In the genomic region with DNA sequence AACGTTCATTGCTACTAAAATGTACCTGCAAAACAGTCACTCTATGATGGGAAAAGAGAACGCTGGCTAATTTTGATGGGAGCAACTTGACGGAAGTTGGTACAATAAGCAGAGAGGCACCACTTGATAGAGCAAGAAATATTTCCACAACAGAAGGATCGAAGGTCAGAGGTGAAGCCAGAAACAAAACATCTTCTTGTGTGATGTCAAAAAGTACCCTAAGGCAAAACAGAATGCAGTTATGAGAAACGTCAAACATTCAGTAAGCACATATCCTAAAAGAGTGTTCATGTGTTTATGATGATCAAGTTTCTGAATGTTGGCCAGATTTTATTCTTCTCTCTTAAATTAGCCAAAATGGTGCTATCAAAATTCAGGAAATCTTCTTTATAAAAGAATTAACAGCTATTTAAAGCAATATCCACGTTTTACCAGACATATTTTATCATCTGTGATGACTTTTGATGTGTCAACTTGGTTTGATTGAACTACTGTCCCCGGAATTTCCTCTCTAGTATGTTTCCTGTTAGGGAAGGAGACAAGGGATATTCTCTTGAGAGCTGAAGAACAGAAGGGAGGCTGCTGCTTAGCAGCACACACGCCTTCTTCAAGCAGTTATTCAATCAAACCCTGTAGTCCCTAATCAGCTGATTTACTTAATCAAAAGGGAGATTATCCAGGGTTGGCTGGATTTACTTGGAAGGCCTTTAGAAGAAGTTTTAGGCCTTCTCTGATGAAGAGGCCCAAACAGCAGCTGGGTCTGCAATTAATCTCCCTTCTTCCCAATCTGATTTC, we compare ENCODE assay signal across 14 cellular contexts.
"Had no signal": no experiment of that assay in that cellular context is flagged by ENCODE, and none has a peak within 500 bp of the region (broad histone marks: within the 10 kb centered on the region; RNA-seq: fewer than 3 reads in every experiment).

No MANE protein-coding gene starts in this region.

- H3K4me3 ChIP-seq: left lung, skin epidermis, tibial artery, vagina had no signal

- ATAC-seq: effector memory CD8-positive, alpha-beta T cell; left lung had no signal

- DNase-seq: activated CD4-positive, alpha-beta T cell treated with anti-CD3 and anti-CD28 coated beads, Interleukin-2, amount 10 ng/mL, durations not matched to agents 7 days and 5 days; activated CD4-positive, CD25-positive, alpha-beta regulatory T cell; effector memory CD8-positive, alpha-beta T cell; left lung; retina; T-helper 2 cell; tibial artery had no signal

- H3K27me3 ChIP-seq: left lung, tibial artery, vagina had no signal

- H3K27ac Mint-ChIP-seq: activated CD4-positive, alpha-beta T cell treated with anti-CD3 and anti-CD28 coated beads, Interleukin-2, amount 10 ng/mL, durations not matched to agents 7 days and 5 days; activated naive CD4-positive, alpha-beta T cell treated with anti-CD3 and anti-CD28 coated beads, Interleukin-2, amount 50 U/mL, for 24 hours; activated T-helper 2 cell treated with anti-CD3 and anti-CD28 coated beads, Interferon-gamma antibody, Interleukin-2, Interleukin-4, amounts not matched to agents 10 μg/mL and 5 μg/mL and 100 μg/mL, durations not matched to agents 14 hours and 24 hours and 36 hours had no signal

- H3K9me3 ChIP-seq: left lung, tibial artery, vagina had no signal

- H3K79me2 ChIP-seq: parathyroid adenoma had no signal

- H3K36me3 ChIP-seq: vagina had no signal

- H2AFZ ChIP-seq: parathyroid adenoma had no signal

- H3K4me3 Mint-ChIP-seq: activated CD4-positive, alpha-beta T cell treated with anti-CD3 and anti-CD28 coated beads, Interleukin-2, amount 10 ng/mL, durations not matched to agents 7 days and 5 days; activated naive CD4-positive, alpha-beta T cell treated with anti-CD3 and anti-CD28 coated beads, Interleukin-2, amount 50 U/mL, for 24 hours; central memory CD8-positive, alpha-beta T cell; effector memory CD8-positive, alpha-beta T cell; nephron had no signal

- H3K4me1 ChIP-seq: left lung, parathyroid adenoma, tibial artery, vagina had no signal

- H3K9ac ChIP-seq: parathyroid adenoma had no signal

- H3K27me3 Mint-ChIP-seq: activated CD4-positive, alpha-beta T cell treated with anti-CD3 and anti-CD28 coated beads, Interleukin-2, amount 10 ng/mL, durations not matched to agents 7 days and 5 days; activated naive CD4-positive, alpha-beta T cell treated with anti-CD3 and anti-CD28 coated beads, Interleukin-2, amount 50 U/mL, for 24 hours; central memory CD8-positive, alpha-beta T cell; effector memory CD8-positive, alpha-beta T cell had no signal

- H3K9me3 Mint-ChIP-seq: activated naive CD4-positive, alpha-beta T cell treated with anti-CD3 and anti-CD28 coated beads, Interleukin-2, amount 50 U/mL, for 24 hours; activated T-helper 2 cell treated with anti-CD3 and anti-CD28 coated beads, Interferon-gamma antibody, Interleukin-2, Interleukin-4, amounts not matched to agents 10 μg/mL and 5 μg/mL and 100 μg/mL, durations not matched to agents 14 hours and 24 hours and 36 hours; central memory CD8-positive, alpha-beta T cell had no signal

- H3K4me1 Mint-ChIP-seq: activated CD4-positive, alpha-beta T cell treated with anti-CD3 and anti-CD28 coated beads, Interleukin-2, amount 10 ng/mL, durations not matched to agents 7 days and 5 days had no signal

- H3K27ac ChIP-seq: left lung, parathyroid adenoma, tibial artery, vagina had no signal
